Comparison of ENCODE assay signal across 32 cellular contexts in genomic region chr2:164142755-164143154, GRCh38.
DNase-seq lines count a peak whose midpoint lies in the region; ATAC-seq, FAIRE-seq and TF ChIP-seq lines count a peak whose summit lies in the region.
"Had no signal": no experiment of that assay in that cellular context is flagged by ENCODE, and none has a peak within 500 bp of the region (broad histone marks: within the 10 kb centered on the region; RNA-seq: fewer than 3 reads in every experiment).

No MANE protein-coding gene starts in this region.

- no peak for TF ChIP-seq RAD21 in A549 (conservative IDR thresholded peaks at IDR 0.05 in 1 of 2, IDR thresholded peaks at IDR 0.05 in 1 of 2)

- TF ChIP-seq EP300 in A549 (IDR thresholded peaks at IDR 0.05), result no peak

- no peaks in the 10 kb centered on the region for H3K36me3 ChIP-seq in HEK293 (ENCODE audit: control insufficient read depth in 2 of 2, insufficient read depth in 1 of 2, low read length in 2 of 2)
- H3K36me3 ChIP-seq: BE2C; BLaER1; BLaER1 treated with 17β-estradiol and CSF1 and Interleukin-3, amounts not matched to agents 10 nM and 100 nM had no signal

- TF ChIP-seq POLR2A in A549 (IDR thresholded peaks at IDR 0.05; ENCODE audit: low read length), result no peak

- TF ChIP-seq CTCF in A549 (IDR thresholded peaks at IDR 0.05) (no peak), HEK293 (tag by site-specific recombination; IDR thresholded peaks at IDR 0.05) (no peak)

- H3K4me1 ChIP-seq in A549 (no peaks in the 10 kb centered on the region), HEK293 (ENCODE audit: control insufficient read depth, insufficient read depth, low read length) (no peaks in the 10 kb centered on the region)
- H3K4me1 ChIP-seq: BE2C; BLaER1; BLaER1 treated with 17β-estradiol and CSF1 and Interleukin-3, amounts not matched to agents 10 nM and 100 nM; Caco-2 had no signal

- H3K4me1 Mint-ChIP-seq in activated T-helper 17 cell treated with anti-CD3 and anti-CD28 coated beads, Interleukin-2, amount 50 U/mL, for 72 hours, result no peaks in the 10 kb centered on the region
- H3K4me1 Mint-ChIP-seq: B cell; CD14-positive monocyte; CD4-positive, alpha-beta memory T cell; CD4-positive, CD25-positive, alpha-beta regulatory T cell; CD8-positive, alpha-beta memory T cell had no signal

- no peak for FAIRE-seq in A549 (lab: Jason Lieb, UNC)
- FAIRE-seq: A204.1, D721Med had no signal

- peaks cover 9% of the 10 kb centered on the region for H3K9me3 Mint-ChIP-seq in activated T-helper 17 cell treated with anti-CD3 and anti-CD28 coated beads, Interleukin-2, amount 50 U/mL, for 72 hours
- H3K9me3 Mint-ChIP-seq in activated naive CD4-positive, alpha-beta T cell treated with anti-CD3 and anti-CD28 coated beads, Interleukin-2, amount 50 U/mL, for 72 hours, result peaks cover 5 to 6% of the 10 kb centered on the region in 2 donors
- H3K9me3 Mint-ChIP-seq: CD4-positive, alpha-beta T cell had no signal

- H3K4me2 ChIP-seq in A549, result no peak overlapping the region
- H3K4me2 ChIP-seq: BLaER1; BLaER1 treated with 17β-estradiol and CSF1 and Interleukin-3, amounts not matched to agents 10 nM and 100 nM had no signal

- CTCF ChIA-PET in A549 (lab: Yijun Ruan, JAX), result no interaction called here
- CTCF ChIA-PET in HEK293 (lab: Yijun Ruan, JAX), result no interaction called here

- no peak overlapping the region for H3K27ac Mint-ChIP-seq in activated T-helper 17 cell treated with anti-CD3 and anti-CD28 coated beads, Interleukin-2, amount 50 U/mL, for 72 hours
- H3K27ac Mint-ChIP-seq in activated naive CD4-positive, alpha-beta T cell treated with anti-CD3 and anti-CD28 coated beads, Interleukin-2, amount 50 U/mL, for 72 hours, result no peak overlapping the region
- H3K27ac Mint-ChIP-seq: B cell; CD4-positive, alpha-beta memory T cell; CD4-positive, alpha-beta T cell; CD4-positive, CD25-positive, alpha-beta regulatory T cell; CD8-positive, alpha-beta memory T cell; CD8-positive, alpha-beta T cell had no signal

- no peak overlapping the region for H3K27ac ChIP-seq in A549
- no peak overlapping the region for H3K27ac ChIP-seq in HEK293 (ENCODE audit: extremely low read depth, low read depth, low read length)
- H3K27ac ChIP-seq: 22Rv1; BLaER1; BLaER1 treated with 17β-estradiol and CSF1 and Interleukin-3, amounts not matched to agents 10 nM and 100 nM; C4-2B had no signal

- ATAC-seq in A549, result no peak
- ATAC-seq in activated T-helper 17 cell treated with anti-CD3 and anti-CD28 coated beads, Interleukin-2, amount 50 U/mL, for 72 hours (replicated peaks), result no peak
- ATAC-seq in activated naive CD4-positive, alpha-beta T cell treated with anti-CD3 and anti-CD28 coated beads, Interleukin-2, amount 50 U/mL, for 72 hours, result no peak
- ATAC-seq: CD8-positive, alpha-beta T cell had no signal

- no peak overlapping the region for H3K4me3 Mint-ChIP-seq in activated T-helper 17 cell treated with anti-CD3 and anti-CD28 coated beads, Interleukin-2, amount 50 U/mL, for 72 hours
- H3K4me3 Mint-ChIP-seq: B cell; CD14-positive monocyte; CD4-positive, alpha-beta memory T cell; CD4-positive, alpha-beta T cell; CD4-positive, CD25-positive, alpha-beta regulatory T cell; CD8-positive, alpha-beta memory T cell; CD8-positive, alpha-beta T cell had no signal

- H3K4me3 ChIP-seq in A549 (no peak overlapping the region), HEK293 (ENCODE audit: low read depth, low read length) (no peak overlapping the region)
- H3K4me3 ChIP-seq: BLaER1; BLaER1 treated with 17β-estradiol and CSF1 and Interleukin-3, amounts not matched to agents 10 nM and 100 nM had no signal

- H3K9me3 ChIP-seq in A549 (no peaks in the 10 kb centered on the region), HEK293 (ENCODE audit: control insufficient read depth, insufficient read depth, low read depth, low read length) (no peaks in the 10 kb centered on the region)
- H3K9me3 ChIP-seq: BE2C, Caco-2 had no signal

- DNase-seq in A549 (ENCODE audit: low read depth in 1 of 2, low spot score in 1 of 2), result no peak
- DNase-seq in activated naive CD4-positive, alpha-beta T cell treated with anti-CD3 and anti-CD28 coated beads, Interleukin-2, amount 50 U/mL, for 72 hours (ENCODE audit: low spot score in 2 of 2), result no peak
- DNase-seq: 8988T; ACHN; AML-193; BE2C; C1 segment of cervical spinal cord; Caco-2; Calu3; CD4-positive, alpha-beta T cell; CD4-positive, CD25-positive, alpha-beta regulatory T cell; CD8-positive, alpha-beta memory T cell; CD8-positive, alpha-beta T cell; COR-L47; DMS 273 treated with DMSO at 0.1 percent for 48 hours; DMS153; DMS53; DMS79; DMS79 treated with DMSO at 0.1 percent for 48 hours; DND-41; EL had no signal

- H3K36me3 Mint-ChIP-seq in activated T-helper 17 cell treated with anti-CD3 and anti-CD28 coated beads, Interleukin-2, amount 50 U/mL, for 72 hours (ENCODE audit: low read depth), result no peaks in the 10 kb centered on the region
- H3K36me3 Mint-ChIP-seq in activated naive CD4-positive, alpha-beta T cell treated with anti-CD3 and anti-CD28 coated beads, Interleukin-2, amount 50 U/mL, for 72 hours, result no peaks in the 10 kb centered on the region
- H3K36me3 Mint-ChIP-seq: CD14-positive monocyte; CD4-positive, alpha-beta memory T cell; CD4-positive, CD25-positive, alpha-beta regulatory T cell; CD8-positive, alpha-beta memory T cell; CD8-positive, alpha-beta T cell had no signal

- 87% methylated on average over 5 of the region's 5 CpGs for WGBS in A549 (ENCODE audit: missing lambda C conversion rate)

- POLR2A ChIA-PET in A549 (lab: Yijun Ruan, JAX), result no interaction called here
- POLR2A ChIA-PET in HEK293 (lab: Yijun Ruan, JAX), result no interaction called here

- no peaks in the 10 kb centered on the region for H3K27me3 Mint-ChIP-seq in activated T-helper 17 cell treated with anti-CD3 and anti-CD28 coated beads, Interleukin-2, amount 50 U/mL, for 72 hours
- H3K27me3 Mint-ChIP-seq: B cell; CD4-positive, alpha-beta memory T cell; CD4-positive, alpha-beta T cell; CD4-positive, CD25-positive, alpha-beta regulatory T cell; CD8-positive, alpha-beta memory T cell had no signal

TF ChIP-seq in A549, 52 proteins besides CTCF, POLR2A, EP300 and RAD21:
- TF ChIP-seq JUN (IDR thresholded peaks at IDR 0.05) (no peak), ZC3H11A (IDR thresholded peaks at IDR 0.05) (peak; percentile 42), USF2 (IDR thresholded peaks at IDR 0.05) (no peak), ZNF302 (CRISPR knock-in tag; IDR thresholded peaks at IDR 0.05) (no peak), RCOR1 (IDR thresholded peaks at IDR 0.05; ENCODE audit: low read depth, low read length) (no peak)

TF ChIP-seq in HEK293, 187 proteins besides CTCF, POLR2A, EP300 and RAD21 (continues in another document):
- TF ChIP-seq ZNF48 (tag by site-specific recombination; IDR thresholded peaks at IDR 0.05) (no peak), ZNF555 (tag by site-specific recombination; conservative IDR thresholded peaks at IDR 0.05) (peak; percentile 83), ZSCAN18 (tag by site-specific recombination; IDR thresholded peaks at IDR 0.05) (no peak), ZNF623 (tag by site-specific recombination; IDR thresholded peaks at IDR 0.05) (peak; percentile 52; the same call in 1 of the 2 replicates), PBX3 (CRISPR knock-in tag; IDR thresholded peaks at IDR 0.05) (no peak), ZSCAN16 (tag by site-specific recombination; IDR thresholded peaks at IDR 0.05) (no peak), ZNF830 (tag by site-specific recombination; IDR thresholded peaks at IDR 0.05; ENCODE audit: low read depth) (no peak), ZNF660 (tag by site-specific recombination; IDR thresholded peaks at IDR 0.05) (no peak), ZBTB11 (tag by site-specific recombination; conservative IDR thresholded peaks at IDR 0.05; ENCODE audit: low read depth) (peak; percentile 64; the same call in 1 of the 2 replicates)
